In the genomic region with DNA sequence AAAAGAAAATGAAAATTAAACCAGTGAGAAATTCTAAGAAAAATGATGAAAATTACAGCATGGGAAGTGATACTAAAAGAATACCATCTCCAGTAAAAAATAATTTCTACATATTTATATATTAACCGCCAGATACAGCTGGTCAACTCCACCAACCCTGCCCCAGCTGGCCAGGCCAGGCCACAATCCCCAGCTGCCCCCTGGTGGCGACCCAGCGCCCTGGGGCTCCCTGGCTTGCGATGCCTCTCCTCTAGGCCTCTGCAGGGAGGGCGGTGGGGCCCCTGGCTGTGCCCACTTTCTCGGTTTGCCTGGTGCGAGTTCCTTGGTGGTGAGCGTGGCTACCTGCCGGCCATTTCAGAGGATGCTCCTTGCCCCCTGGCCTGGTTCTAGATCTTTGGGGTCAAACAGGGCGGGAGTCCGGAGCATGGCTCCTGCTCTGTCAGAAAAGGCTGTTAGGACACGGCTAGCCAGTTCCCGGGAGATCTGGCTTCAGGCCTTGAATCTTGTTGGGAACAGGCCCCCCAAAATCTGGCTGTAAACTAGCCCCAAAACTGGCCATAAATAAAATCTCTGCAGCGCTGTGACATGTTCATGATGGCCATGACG, we compare ENCODE assay signal across 8 cellular contexts. TPM values are rescaled to one million over a fixed set of nuclear protein-coding genes. Genes with fewer than 3 reads are reported as not detected.
DNase-seq lines count a peak whose midpoint lies in the region; ATAC-seq and TF ChIP-seq lines count a peak whose summit lies in the region.

No MANE protein-coding gene starts in this region.

- no peaks in the 10 kb centered on the region for H3K36me3 ChIP-seq in OCI-LY7 (ENCODE audit: insufficient read depth, low read length)

- no peaks in the 10 kb centered on the region for H3K79me2 ChIP-seq in OCI-LY7 (ENCODE audit: insufficient read depth, low read depth, low read length)

- BruUV-seq in OCI-LY7 (replicated peaks; lab: Mats Ljungman, UMichigan), result no TSS peak

- H4K20me1 ChIP-seq in OCI-LY7 (ENCODE audit: insufficient read depth, low read length), result no peaks in the 10 kb centered on the region

- peaks cover 10% of the 10 kb centered on the region for H3K4me1 ChIP-seq in OCI-LY7 (ENCODE audit: insufficient read depth, low read length, poor library complexity, severe bottlenecking)

- no peak overlapping the region for H3K4me3 Mint-ChIP-seq in stimulated activated naive B cell treated with anti-CD40 and anti-IgM and Interleukin-4, amounts not matched to agents 10 μg/mL and 1 μg/mL and 100 μg/mL, for 72 hours

- POLR2A ChIA-PET in OCI-LY7 (lab: Charles Lee), result no interaction called here

- no peak overlapping the region for H3K27ac ChIP-seq in OCI-LY7 (ENCODE audit: low read depth, low read length, poor library complexity, severe bottlenecking)

- intact Hi-C loops in OCI-LY7 (cut with micrococcal nuclease; ENCODE audit: unreplicated experiment), result loop anchor here (1.0 kb wide), 3 partner anchors 21 to 130 kb away; no protein-coding TSS in a partner anchor

- H3K36me3 Mint-ChIP-seq in stimulated activated naive B cell treated with anti-CD40 and anti-IgM and Interleukin-4, amounts not matched to agents 10 μg/mL and 1 μg/mL and 100 μg/mL, for 72 hours, result no peaks in the 10 kb centered on the region

- H3K27me3 Mint-ChIP-seq in stimulated activated naive B cell treated with anti-CD40 and anti-IgM and Interleukin-4, amounts not matched to agents 10 μg/mL and 1 μg/mL and 100 μg/mL, for 72 hours, result peaks cover 4 to 7% of the 10 kb centered on the region in 2 donors

- H3K27ac Mint-ChIP-seq in stimulated activated naive B cell treated with anti-CD40 and anti-IgM and Interleukin-4, amounts not matched to agents 10 μg/mL and 1 μg/mL and 100 μg/mL, for 72 hours, result no peak overlapping the region

- no peak overlapping the region for H3K4me2 ChIP-seq in OCI-LY7 (ENCODE audit: low read length)

- peaks cover 8 to 14% of the 10 kb centered on the region in 2 donors for H3K4me1 Mint-ChIP-seq in stimulated activated naive B cell treated with anti-CD40 and anti-IgM and Interleukin-4, amounts not matched to agents 10 μg/mL and 1 μg/mL and 100 μg/mL, for 72 hours

- peak; percentile 97 for TF ChIP-seq CTCF in OCI-LY7 (conservative IDR thresholded peaks at IDR 0.05; ENCODE audit: low read length)

- ATAC-seq in GM19395 (IDR thresholded peaks at IDR 0.05; ENCODE audit: unreplicated experiment) (peak; percentile 53), HG03196 (IDR thresholded peaks at IDR 0.05; ENCODE audit: unreplicated experiment) (no peak)
- ATAC-seq in stimulated activated naive B cell treated with anti-CD40 and anti-IgM and Interleukin-4, amounts not matched to agents 10 μg/mL and 1 μg/mL and 100 μg/mL, for 72 hours (replicated peaks), result peak; percentile 74 to 77

- no peak overlapping the region for H2AFZ ChIP-seq in OCI-LY7 (ENCODE audit: low read length)

- CTCF ChIA-PET in OCI-LY7 (lab: Charles Lee; ENCODE audit: unreplicated experiment), result no interaction called here

- no peaks in the 10 kb centered on the region for H3K9me2 ChIP-seq in OCI-LY7 (ENCODE audit: insufficient read depth, low read length)

- no peaks in the 10 kb centered on the region for H3K9me3 Mint-ChIP-seq in stimulated activated naive B cell treated with anti-CD40 and anti-IgM and Interleukin-4, amounts not matched to agents 10 μg/mL and 1 μg/mL and 100 μg/mL, for 72 hours

- no peaks in the 10 kb centered on the region for H3K9me3 ChIP-seq in OCI-LY7 (ENCODE audit: low read length)

- H3K4me3 ChIP-seq in OCI-LY7 (ENCODE audit: low read depth, low read length, poor library complexity, severe bottlenecking), result no peak overlapping the region

- DNase-seq in Ammon's horn (ENCODE audit: low spot score) (peak; percentile 75), OCI-LY7 (ENCODE audit: low spot score) (peak; percentile 71), activated T-cell treated with anti-CD3 and anti-CD28 coated beads for 48 hours (ENCODE audit: low read depth) (peak; percentile 65), epidermal melanocyte (ENCODE audit: insufficient read length, low spot score) (peak; percentile 96), mucosa of gallbladder (ENCODE audit: low spot score) (peak; percentile 79)
- DNase-seq in stimulated activated naive B cell treated with anti-CD40 and anti-IgM and Interleukin-4, amounts not matched to agents 10 μg/mL and 1 μg/mL and 100 μg/mL, for 72 hours, result peak; percentile 53

RNA-seq across cellular contexts. Expression of a gene that starts 14.5 kb away (rescaled TPM):
- not detected in 2 replicates for total RNA-seq in OCI-LY7 (2014; rRNA removed; shearing (Covaris generic))
- 0.08 TPM in 1 of 2 replicates, not detected in the other for total RNA-seq in OCI-LY7 (2022)
- 22.2 TPM for total RNA-seq in mucosa of gallbladder

RNA-seq across cellular contexts. Expression of a gene that starts 20.7 kb away (rescaled TPM):
- 80.6 and 92.1 TPM in 2 replicates for total RNA-seq in OCI-LY7 (2014; rRNA removed; shearing (Covaris generic))
- 77.4 and 82.4 TPM in 2 replicates for total RNA-seq in OCI-LY7 (2022)
- total RNA-seq in mucosa of gallbladder, result 27.5 TPM

RNA-seq across cellular contexts. Expression of a gene that starts 41.3 kb away (rescaled TPM):
- not detected in 2 replicates for total RNA-seq in OCI-LY7 (2014; rRNA removed; shearing (Covaris generic))
- total RNA-seq in OCI-LY7 (2022) (not detected in 2 replicates), mucosa of gallbladder (31.5 TPM)

RNA-seq across cellular contexts. Expression of a gene that starts 57.6 kb away (rescaled TPM):
- total RNA-seq in OCI-LY7 (2014; rRNA removed; shearing (Covaris generic)), result 30.8 and 41.2 TPM in 2 replicates
- 41.9 and 43.2 TPM in 2 replicates for total RNA-seq in OCI-LY7 (2022)
- total RNA-seq in mucosa of gallbladder, result 12.1 TPM

Comparison
In these comparisons a context has a peak if more than half of its experiments do, and no peak if none do; other contexts are left out.
1. RNA of a gene that starts 14.5 kb away (total RNA-seq): 22.2 TPM in mucosa of gallbladder (single experiment); 0.08 TPM in OCI-LY7; every median in the first group is over 10 times any median in the second.
2. RNA of a gene that starts 41.3 kb away (total RNA-seq): 31.5 TPM in mucosa of gallbladder (single experiment); not detected in OCI-LY7; every median in the first group is over 10 times any median in the second.
3. Peak in every context shown above with its lines, with median percentiles within 50 percentile points of each other: DNase-seq.